1 cellular context compared by ENCODE assay signal in genomic region chr19:8526345-8527062, GRCh38.
TF ChIP-seq lines count a peak whose summit lies in the region.

No MANE protein-coding gene starts in this region.

TF ChIP-seq in WTC11, 78 proteins besides CTCF, POLR2A, EP300 and RAD21 (continued from another document):
- TF ChIP-seq KAT7 (CRISPR knock-in tag; IDR thresholded peaks at IDR 0.05; ENCODE audit: borderline replicate concordance) (no peak), ZNF281 (CRISPR knock-in tag; IDR thresholded peaks at IDR 0.05) (no peak), USF1 (CRISPR knock-in tag; IDR thresholded peaks at IDR 0.05) (peak; percentile 8; the same call in 1 of the 2 replicates), ATF3 (CRISPR knock-in tag; conservative IDR thresholded peaks at IDR 0.05) (no peak)
